Comparison of ENCODE assay signal across 22 cellular contexts in the genomic region with DNA sequence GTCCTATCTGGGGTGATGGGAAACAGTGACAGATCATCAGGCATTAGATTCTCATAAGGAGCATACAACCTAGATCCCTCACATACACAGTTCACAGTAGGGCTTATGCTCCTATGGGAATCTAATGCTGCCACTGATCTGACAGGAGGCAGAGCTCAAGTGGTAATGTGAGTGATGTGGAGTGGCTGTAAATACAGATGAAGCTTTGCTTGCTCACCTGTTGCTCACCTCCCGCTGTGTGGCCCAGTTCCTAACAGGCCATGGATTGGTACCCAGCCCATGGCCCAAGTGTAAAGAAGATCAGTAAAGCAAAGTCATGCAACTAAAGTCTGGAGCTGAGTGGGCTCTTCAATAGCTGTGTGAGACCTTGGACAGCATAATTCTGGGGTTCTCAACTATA.
"Had no signal": no experiment of that assay in that cellular context is flagged by ENCODE, and none has a peak within 500 bp of the region (broad histone marks: within the 10 kb centered on the region; RNA-seq: fewer than 3 reads in every experiment).

No MANE protein-coding gene starts in this region.

- H3K27me3 ChIP-seq: ovary, stomach, testis, thyroid gland, transverse colon, upper lobe of right lung had no signal

- ATAC-seq: natural killer cell; right cardiac atrium; sciatic nerve; stimulated activated naive B cell treated with anti-CD40 and anti-IgM and Interleukin-4, amounts not matched to agents 10 μg/mL and 1 μg/mL and 100 μg/mL, for 72 hours; stimulated activated naive CD8-positive, alpha-beta T cell treated with anti-CD3 and anti-CD28 coated beads, Interleukin-15, Interleukin-2, amounts not matched to agents 100 U/mL and 50 U/mL, for 24 hours; upper lobe of right lung had no signal

- H3K27ac ChIP-seq: left ventricle myocardium inferior, ovary, skin epidermis, stomach, testis, thyroid gland, transverse colon, upper lobe of right lung had no signal

- DNase-seq: islet precursor cell; left ventricle myocardium inferior; mesendoderm; naive B cell; natural killer cell; ovary; retina; right cardiac atrium; stimulated activated CD4-positive, alpha-beta T cell treated with anti-CD3 and anti-CD28 coated beads, Interleukin-12 subunit alpha, Interleukin-12 subunit beta, amount 100 ng/mL, for 4 hours; stimulated activated CD4-positive, alpha-beta T cell treated with anti-CD3 and anti-CD28 coated beads, Interleukin-15, amount 100 ng/mL, for 24 hours; stimulated activated CD4-positive, alpha-beta T cell treated with anti-CD3 and anti-CD28 coated beads, Interleukin-2, amount 100 ng/mL, for 24 hours; stimulated activated CD4-positive, alpha-beta T cell treated with anti-CD3 and anti-CD28 coated beads, Interleukin-4, amount 100 ng/mL, for 1 hour; stimulated activated naive B cell treated with anti-CD40 and anti-IgM and Interleukin-4, amounts not matched to agents 10 μg/mL and 1 μg/mL and 100 μg/mL, for 72 hours; stimulated activated naive CD8-positive, alpha-beta T cell treated with anti-CD3 and anti-CD28 coated beads, Interleukin-15, Interleukin-2, amounts not matched to agents 100 U/mL and 50 U/mL, for 24 hours; stomach; testis; thyroid gland; transverse colon; upper lobe of right lung had no signal

- H3K36me3 ChIP-seq: left ventricle myocardium inferior, ovary, stomach, thyroid gland, transverse colon, upper lobe of right lung had no signal

- H3K4me3 ChIP-seq: left ventricle myocardium inferior, lung, ovary, skin epidermis, stomach, testis, thyroid gland, transverse colon, upper lobe of right lung had no signal

- H3K9me3 ChIP-seq: left ventricle myocardium inferior, ovary, stomach, testis, thyroid gland, transverse colon, upper lobe of right lung had no signal

- H3K4me1 ChIP-seq: left ventricle myocardium inferior, stomach, testis, thyroid gland, upper lobe of right lung had no signal
